Comparison of ENCODE assay signal across 21 cellular contexts in genomic region chr15:58010983-58011382, GRCh38.
"Had no signal": no experiment of that assay in that cellular context is flagged by ENCODE, and none has a peak within 500 bp of the region (broad histone marks: within the 10 kb centered on the region; RNA-seq: fewer than 3 reads in every experiment).

No MANE protein-coding gene starts in this region.

- H3K4me3 ChIP-seq: esophagus muscularis mucosa, left lung, ovary, sigmoid colon, thoracic aorta, upper lobe of right lung had no signal

- ATAC-seq: activated CD8-positive, alpha-beta memory T cell treated with anti-CD3 and anti-CD28 coated beads, Interleukin-2, amount 10 ng/mL, durations not matched to agents 7 days and 5 days; left lung; naive thymus-derived CD4-positive, alpha-beta T cell; stimulated activated effector memory CD8-positive, alpha-beta T cell treated with anti-CD3 and anti-CD28 coated beads, Interleukin-12 subunit alpha, Interleukin-12 subunit beta, amount 100 ng/mL, for 72 hours; upper lobe of right lung had no signal

- DNase-seq: activated CD4-positive, alpha-beta T cell treated with anti-CD3 and anti-CD28 coated beads, Interleukin-2, amount 50 U/mL, for 48 hours; activated CD8-positive, alpha-beta memory T cell treated with anti-CD3 and anti-CD28 coated beads, Interleukin-2, amount 10 ng/mL, durations not matched to agents 7 days and 5 days; activated naive CD4-positive, alpha-beta T cell treated with anti-CD3 and anti-CD28 coated beads for 36 hours; activated T-cell treated with anti-CD3 and anti-CD28 coated beads, Interleukin-2, amount 50 U/mL, for 1 hour; central memory CD4-positive, alpha-beta T cell; cortex of kidney; effector CD4-positive, alpha-beta T cell; foreskin fibroblast; hypothalamus; kidney; left lung; mammary epithelial cell; naive thymus-derived CD4-positive, alpha-beta T cell; ovary; sigmoid colon; stimulated activated CD4-positive, alpha-beta T cell treated with anti-CD3 and anti-CD28 coated beads, Interleukin-12 subunit alpha, Interleukin-12 subunit beta, amount 100 ng/mL, for 4 hours; T1000; upper lobe of right lung had no signal
